ENCODE assay signal across 9 cellular contexts in the genomic region with DNA sequence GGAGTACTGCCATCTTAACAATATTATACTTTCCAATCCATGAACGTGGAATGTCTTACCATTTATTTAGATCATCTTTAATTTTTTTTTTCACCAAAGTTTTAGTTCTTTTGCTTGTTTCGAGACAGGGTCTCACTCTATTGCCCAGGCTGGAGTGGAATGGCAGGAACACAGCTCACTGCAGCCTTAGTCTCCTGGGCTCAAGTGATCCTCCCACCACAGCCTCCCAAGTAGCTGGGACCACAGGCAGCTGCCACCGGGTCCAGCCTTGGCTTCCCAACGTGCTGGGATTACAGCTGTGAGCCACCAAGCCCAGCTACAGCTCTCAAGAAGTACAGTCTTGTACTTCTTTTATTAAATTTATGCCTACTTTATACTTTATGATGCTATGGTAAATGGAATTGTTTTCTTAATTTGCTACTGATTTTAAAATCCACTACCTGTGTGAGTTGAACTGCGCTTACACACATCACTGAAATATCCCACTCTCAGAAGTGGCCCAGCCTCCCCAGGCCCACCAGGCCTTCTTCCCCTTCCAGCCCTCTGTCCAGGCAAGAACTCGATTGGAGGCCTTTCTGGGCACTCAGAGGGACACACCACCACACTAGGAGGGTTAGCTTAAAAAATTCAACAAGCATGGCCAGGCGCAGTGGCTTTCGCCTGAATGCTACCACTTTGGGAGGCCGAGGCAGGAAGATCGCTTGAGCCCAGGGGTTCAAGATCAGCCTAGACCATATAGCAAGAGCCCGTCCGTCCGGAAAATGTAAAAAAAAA. TPM values are rescaled to one million over a fixed set of nuclear protein-coding genes. Genes with fewer than 3 reads are reported as not detected.
DNase-seq lines count a peak whose midpoint lies in the region; ATAC-seq and TF ChIP-seq lines count a peak whose summit lies in the region.
"Had no signal": no experiment of that assay in that cellular context is flagged by ENCODE, and none has a peak within 500 bp of the region (broad histone marks: within the 10 kb centered on the region; RNA-seq: fewer than 3 reads in every experiment).

No MANE protein-coding gene starts in this region.

- TF ChIP-seq POLR2A in lower leg skin (IDR thresholded peaks at IDR 0.05) = no peak

- peaks cover 38% of the 10 kb centered on the region for H3K4me1 ChIP-seq in upper lobe of right lung

- H3K36me3 Mint-ChIP-seq in activated naive CD4-positive, alpha-beta T cell treated with anti-CD3 and anti-CD28 coated beads, Interleukin-2, amount 50 U/mL, for 24 hours = peaks cover 2% of the 10 kb centered on the region

- intact Hi-C loops in upper lobe of right lung (cut with DNase I) = no loop called here
- intact Hi-C loops in lower leg skin (cut with DNase I; ENCODE audit: low total_unique reads) = no loop called here

- TF ChIP-seq CTCF in astrocyte of the spinal cord (IDR thresholded peaks at IDR 0.05; ENCODE audit: low read depth, low read length) = no peak
- TF ChIP-seq CTCF in upper lobe of right lung (IDR thresholded peaks at IDR 0.05) = no peak
- TF ChIP-seq CTCF in GM13976 (IDR thresholded peaks at IDR 0.05; ENCODE audit: borderline replicate concordance, control extremely low read depth, extremely low read depth, insufficient read depth, missing control alignments) = no peak
- no peak for TF ChIP-seq CTCF in lower leg skin (IDR thresholded peaks at IDR 0.05)

- H3K4me3 Mint-ChIP-seq in activated naive CD4-positive, alpha-beta T cell treated with anti-CD3 and anti-CD28 coated beads, Interleukin-2, amount 50 U/mL, for 24 hours = peak overlapping the region; percentile 100

- H3K27ac Mint-ChIP-seq in activated naive CD4-positive, alpha-beta T cell treated with anti-CD3 and anti-CD28 coated beads, Interleukin-2, amount 50 U/mL, for 24 hours = peak overlapping the region; percentile 100

- peaks cover 7% of the 10 kb centered on the region for H3K36me3 ChIP-seq in upper lobe of right lung

- no peaks in the 10 kb centered on the region for H3K9me3 Mint-ChIP-seq in activated naive CD4-positive, alpha-beta T cell treated with anti-CD3 and anti-CD28 coated beads, Interleukin-2, amount 50 U/mL, for 24 hours

- H3K9me3 ChIP-seq in upper lobe of right lung = no peaks in the 10 kb centered on the region

- no peaks in the 10 kb centered on the region for H3K27me3 ChIP-seq in upper lobe of right lung

- 42 to 45% methylated on average over 13 of the region's 13 CpGs for WGBS in lower leg skin, 2 donors

- no peaks in the 10 kb centered on the region for H3K27me3 Mint-ChIP-seq in activated naive CD4-positive, alpha-beta T cell treated with anti-CD3 and anti-CD28 coated beads, Interleukin-2, amount 50 U/mL, for 24 hours

- H3K27ac ChIP-seq in upper lobe of right lung = peak overlapping the region; percentile 97

- DNase-seq in activated naive CD4-positive, alpha-beta T cell treated with Interleukin-2 at 50 U/mL for 16 hours = no peak
- no peak for DNase-seq in astrocyte of the spinal cord (ENCODE audit: low read depth, low spot score)
- peak; percentile 19 to 26 for DNase-seq in lung microvascular endothelial cell (ENCODE audit: low read depth in 2 of 2)
- DNase-seq in upper lobe of right lung = no peak
- no peak for DNase-seq in GM13976 (ENCODE audit: low spot score)
- no peak for DNase-seq in DMS 273 treated with DMSO at 0.1 percent for 48 hours (lab: John Stamatoyannopoulos, UW)
- DNase-seq in lower leg skin (ENCODE audit: low spot score in 2 of 2) = no peak

- peak overlapping the region; percentile 68 for H3K4me3 ChIP-seq in astrocyte of the spinal cord (ENCODE audit: low read depth, low read length)
- H3K4me3 ChIP-seq in upper lobe of right lung = peak overlapping the region; percentile 77
- H3K4me3 ChIP-seq in lower leg skin (ENCODE audit: low read depth, poor library complexity, severe bottlenecking) = no peak overlapping the region

- in situ Hi-C loops in astrocyte of the spinal cord (cut with HindIII; ENCODE audit: low sequenced_read_pairs) (no loop called here), GM13976 (cut with MboI; ENCODE audit: low sequenced_read_pairs, unreplicated experiment) (no loop called here)

- ATAC-seq in upper lobe of right lung = no peak

- peaks cover 42% of the 10 kb centered on the region for H3K4me1 Mint-ChIP-seq in activated naive CD4-positive, alpha-beta T cell treated with anti-CD3 and anti-CD28 coated beads, Interleukin-2, amount 50 U/mL, for 24 hours

RNA-seq across cellular contexts. Expression of gene PGLS, which starts 1.0 kb away (rescaled TPM):
- total RNA-seq in lung microvascular endothelial cell (46.4 and 67.5 TPM in 2 replicates), upper lobe of right lung (78.0 TPM), lower leg skin (100 to 1,000 TPM; 107 to 130 (median 117) TPM)

RNA-seq across cellular contexts. Expression of gene SLC27A1, which starts 40.1 kb away (rescaled TPM):
- total RNA-seq in lung microvascular endothelial cell = 12.6 and 22.2 TPM in 2 replicates
- total RNA-seq in upper lobe of right lung = 27.8 TPM
- total RNA-seq in lower leg skin = 10 to 100 TPM; 30.6 to 58.2 (median 43.6) TPM

RNA-seq across cellular contexts. Expression of gene COLGALT1, which starts 45.0 kb away (rescaled TPM):
- total RNA-seq in lung microvascular endothelial cell (44.0 and 49.7 TPM in 2 replicates), upper lobe of right lung (104 TPM), lower leg skin (10 to 100 TPM; 46.8 to 59.3 (median 53.3) TPM)

RNA-seq across cellular contexts. Expression of gene NXNL1, which starts 49.7 kb away (rescaled TPM):
- total RNA-seq in lung microvascular endothelial cell = not detected in 2 replicates
- total RNA-seq in upper lobe of right lung = not detected
- total RNA-seq in lower leg skin = not detected
- total RNA-seq: T-helper 2 cell treated with Interferon-gamma antibody and Interleukin-4, amounts not matched to agents 100 ng/mL and 5 ng/mL, for 36 hours had no signal

Comparison
In these comparisons a context has a peak if more than half of its experiments do, and no peak if none do; other contexts are left out.
1. DNase-seq: peak in lung microvascular endothelial cell (2 of 2); none in activated naive CD4-positive, alpha-beta T cell treated with Interleukin-2 at 50 U/mL for 16 hours (single experiment), astrocyte of the spinal cord (single experiment), upper lobe of right lung (single experiment), GM13976 (single experiment), DMS 273 treated with DMSO at 0.1 percent for 48 hours (single experiment) and lower leg skin (0 of 2).